8 cellular contexts compared by ENCODE assay signal in the genomic region with DNA sequence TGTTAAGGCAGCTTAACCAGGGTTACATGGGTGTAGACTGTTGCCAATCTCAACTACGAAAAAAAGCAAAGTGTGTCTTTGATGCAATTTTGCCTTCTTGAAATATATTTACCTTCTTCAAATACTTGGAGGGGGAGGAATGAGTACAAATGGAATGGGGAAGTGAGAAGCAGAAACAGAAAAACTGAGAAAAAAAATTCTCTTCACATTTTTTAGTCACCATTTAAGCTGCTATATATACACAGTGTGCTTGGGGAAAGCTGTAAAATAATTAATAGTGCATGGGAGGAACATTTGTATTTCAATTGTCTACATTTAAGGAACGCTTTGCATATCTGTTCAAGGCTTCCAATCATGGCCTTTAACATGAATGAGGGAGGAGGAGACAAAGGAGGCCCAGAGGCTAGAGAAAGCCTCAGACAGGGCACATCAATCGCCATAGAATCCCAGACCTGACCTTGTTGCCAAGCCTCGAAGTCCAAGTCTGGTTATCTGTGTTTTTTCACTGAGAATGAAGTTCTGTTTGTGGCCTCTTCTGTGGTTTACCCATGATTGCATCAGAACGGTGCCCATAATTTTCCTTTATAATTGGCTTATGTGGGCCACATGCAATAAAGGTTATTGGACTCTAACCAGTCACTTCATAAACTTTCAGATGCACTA.
DNase-seq lines count a peak whose midpoint lies in the region; ATAC-seq and TF ChIP-seq lines count a peak whose summit lies in the region.

No MANE protein-coding gene starts in this region.

- H3K4me3 ChIP-seq in AG04449 (ENCODE audit: low read depth, low read length) = no peak overlapping the region

- H3K27ac Mint-ChIP-seq in activated naive CD8-positive, alpha-beta T cell treated with anti-CD3 and anti-CD28 coated beads, Interleukin-2, amount 50 U/mL, for 24 hours = peak overlapping the region; percentile 37
- H3K27ac Mint-ChIP-seq in nephron = peak overlapping the region in 2 of 3 experiments; percentile 32 to 47

- H3K4me1 Mint-ChIP-seq in activated naive CD8-positive, alpha-beta T cell treated with anti-CD3 and anti-CD28 coated beads, Interleukin-2, amount 50 U/mL, for 24 hours = peaks cover 12% of the 10 kb centered on the region
- H3K4me1 Mint-ChIP-seq in nephron = peaks cover 5% of the 10 kb centered on the region

- H3K4me3 Mint-ChIP-seq in activated naive CD8-positive, alpha-beta T cell treated with anti-CD3 and anti-CD28 coated beads, Interleukin-2, amount 50 U/mL, for 24 hours = no peak overlapping the region
- no peak overlapping the region for H3K4me3 Mint-ChIP-seq in nephron

- POLR2A ChIA-PET in AG04449 (lab: Yijun Ruan, JAX) = no interaction called here

- CTCF ChIA-PET in AG04449 (lab: Yijun Ruan, JAX) = interaction anchor here (0.6 to 6.1 kb wide), 50 partner anchors 11 to 1486 kb away, joined by 3 to 124 read pairs (median 4); no protein-coding TSS in a partner anchor

- H3K27me3 Mint-ChIP-seq in activated naive CD8-positive, alpha-beta T cell treated with anti-CD3 and anti-CD28 coated beads, Interleukin-2, amount 50 U/mL, for 24 hours = peaks cover 4% of the 10 kb centered on the region
- peaks cover 3% of the 10 kb centered on the region for H3K27me3 Mint-ChIP-seq in nephron (ENCODE audit: low read depth)

- ATAC-seq in GM19397 (IDR thresholded peaks at IDR 0.05; ENCODE audit: unreplicated experiment) = peak; percentile 58
- ATAC-seq in HG03565 (IDR thresholded peaks at IDR 0.05; ENCODE audit: unreplicated experiment) = peak; percentile 42
- ATAC-seq in activated naive CD8-positive, alpha-beta T cell treated with anti-CD3 and anti-CD28 coated beads, Interleukin-2, amount 50 U/mL, for 24 hours = peak; percentile 49

- DNase-seq in AG04449 (ENCODE audit: low read depth, low spot score) = peak; percentile 23
- no peak for DNase-seq in activated naive CD8-positive, alpha-beta T cell treated with anti-CD3 and anti-CD28 coated beads, Interleukin-2, amount 50 U/mL, for 24 hours
- no peak for DNase-seq in NCI-H187 treated with DMSO at 0.1 percent for 48 hours (lab: John Stamatoyannopoulos, UW)
- DNase-seq in activated naive CD4-positive, alpha-beta T cell treated with Interleukin-2 at 50 U/mL for 16 hours = no peak
- no peak for DNase-seq in NK-92 treated with Interleukin-12 subunit alpha and Interleukin-12 subunit beta, amount 100 ng/mL, for 24 hours (lab: John Stamatoyannopoulos, UW)

- TF ChIP-seq CTCF in AG04449 (IDR thresholded peaks at IDR 0.05; ENCODE audit: insufficient read depth, low read length, missing control alignments) (no peak), nephron (IDR thresholded peaks at IDR 0.05; ENCODE audit: unreplicated experiment in 3 of 3) (no peak)

- H3K9me3 Mint-ChIP-seq in activated naive CD8-positive, alpha-beta T cell treated with anti-CD3 and anti-CD28 coated beads, Interleukin-2, amount 50 U/mL, for 24 hours = no peaks in the 10 kb centered on the region
- H3K9me3 Mint-ChIP-seq in nephron = no peaks in the 10 kb centered on the region

- H3K36me3 Mint-ChIP-seq in activated naive CD8-positive, alpha-beta T cell treated with anti-CD3 and anti-CD28 coated beads, Interleukin-2, amount 50 U/mL, for 24 hours (ENCODE audit: low read depth) = no peaks in the 10 kb centered on the region
- no peaks in the 10 kb centered on the region for H3K36me3 Mint-ChIP-seq in nephron (ENCODE audit: low read depth)
